18 cellular contexts compared by ENCODE assay signal in genomic region chr15:35522061-35522460, GRCh38. TPM values are rescaled to one million over a fixed set of nuclear protein-coding genes. Genes with fewer than 3 reads are reported as not detected.
A peak's percentile ranks its signal among the peaks of the same experiment; 100 is the strongest.
DNase-seq lines count a peak whose midpoint lies in the region; ATAC-seq, FAIRE-seq and TF ChIP-seq lines count a peak whose summit lies in the region.
"Had no signal": no experiment of that assay in that cellular context is flagged by ENCODE, and none has a peak within 500 bp of the region (broad histone marks: within the 10 kb centered on the region; RNA-seq: fewer than 3 reads in every experiment).

No MANE protein-coding gene starts in this region.

- no peak for TF ChIP-seq POLR2A in H54 (IDR thresholded peaks at IDR 0.05; ENCODE audit: low read depth, low read length)

- TF ChIP-seq RAD21 in neural cell (conservative IDR thresholded peaks at IDR 0.05): peak; percentile 12

- no peak overlapping the region for H3K27ac ChIP-seq in neural cell (ENCODE audit: low read length)
- H3K27ac ChIP-seq: heart left ventricle, prostate gland, suprapubic skin had no signal

- TF ChIP-seq CTCF in neural cell (IDR thresholded peaks at IDR 0.05; ENCODE audit: poor library complexity, severe bottlenecking): no peak

- no peaks in the 10 kb centered on the region for H3K27me3 ChIP-seq in neural cell (ENCODE audit: insufficient read depth, low read depth, low read length)
- H3K27me3 ChIP-seq: heart left ventricle, suprapubic skin had no signal

- no peak overlapping the region for H3K4me3 ChIP-seq in neural cell (ENCODE audit: low read length)
- H3K4me3 ChIP-seq: GM12878, heart left ventricle, prostate gland, suprapubic skin had no signal

- ATAC-seq in SK-N-SH treated with all-trans-retinoic acid at 6 μM for 48 hours (peak; percentile 64), GM21515 (IDR thresholded peaks at IDR 0.05; ENCODE audit: unreplicated experiment) (no peak)
- ATAC-seq: GM12878 had no signal

- no peaks in the 10 kb centered on the region for H4K20me1 ChIP-seq in neural cell (ENCODE audit: insufficient read depth)

- H3K36me3 ChIP-seq in neural cell (ENCODE audit: insufficient read depth, low read length): no peaks in the 10 kb centered on the region
- H3K36me3 ChIP-seq: heart left ventricle, prostate gland, suprapubic skin had no signal

- no peak overlapping the region for H2AFZ ChIP-seq in neural cell (ENCODE audit: low read depth, low read length)

- no peaks in the 10 kb centered on the region for H3K9me2 ChIP-seq in neural cell (ENCODE audit: insufficient read depth, low read length)

- no peaks in the 10 kb centered on the region for H3F3A ChIP-seq in neural cell (ENCODE audit: insufficient read depth, low read length, poor library complexity, severe bottlenecking)

- H3K9me3 ChIP-seq in neural cell (ENCODE audit: low read length): no peaks in the 10 kb centered on the region
- H3K9me3 ChIP-seq: heart left ventricle, prostate gland, suprapubic skin had no signal

- no peak overlapping the region for H3K4me2 ChIP-seq in neural cell (ENCODE audit: low read length)

- peaks cover 6% of the 10 kb centered on the region for H3K79me2 ChIP-seq in neural cell (replicated peaks; ENCODE audit: insufficient read depth, low read length)

- peak; percentile 57 for FAIRE-seq in H54 (lab: Jason Lieb, UNC)
- FAIRE-seq: RCC 7860 had no signal

- H3K9ac ChIP-seq in neural cell (ENCODE audit: low read length): no peak overlapping the region

- TF ChIP-seq EP300 in neural cell (conservative IDR thresholded peaks at IDR 0.05; ENCODE audit: poor library complexity, severe bottlenecking): no peak

- DNase-seq in H54 (ENCODE audit: insufficient read length, low spot score): no peak
- peak; percentile 7 for DNase-seq in fibroblast of gingiva (ENCODE audit: low read depth)
- DNase-seq in HPDE6-E6E7 (ENCODE audit: extremely low spot score): no peak
- DNase-seq in NOMO-1 treated with dmso at 0.1 percent for 144 hours (lab: John Stamatoyannopoulos, UW; ENCODE audit: unreplicated experiment): no peak
- DNase-seq in amygdala (lab: John Stamatoyannopoulos, UW): no peak
- DNase-seq: activated CD4-positive, alpha-beta T cell treated with anti-CD3 and anti-CD28 coated beads for 48 hours; cerebellar nuclear complex; heart left ventricle; NCI-H1930; NCI-H524; stimulated activated CD4-positive, alpha-beta T cell treated with anti-CD3 and anti-CD28 coated beads, Interleukin-15, amount 100 ng/mL, for 24 hours had no signal

TF ChIP-seq in SK-N-SH treated with all-trans-retinoic acid at 6 μM for 48 hours, 23 proteins besides CTCF, POLR2A, EP300 and RAD21 (continues in another document):
- TF ChIP-seq ZNF8 (CRISPR knock-in tag; IDR thresholded peaks at IDR 0.05): no peak
- no peak for TF ChIP-seq ZNF70 (CRISPR knock-in tag; IDR thresholded peaks at IDR 0.05)
- no peak for TF ChIP-seq OSR1 (CRISPR knock-in tag; IDR thresholded peaks at IDR 0.05)
- no peak for TF ChIP-seq ZNF565 (CRISPR knock-in tag; conservative IDR thresholded peaks at IDR 0.05; ENCODE audit: low read depth)
- TF ChIP-seq ZFP3 (CRISPR knock-in tag; IDR thresholded peaks at IDR 0.05): no peak
- TF ChIP-seq TOX (CRISPR knock-in tag; IDR thresholded peaks at IDR 0.05; ENCODE audit: borderline replicate concordance): no peak
- no peak for TF ChIP-seq BACH2 (CRISPR knock-in tag; IDR thresholded peaks at IDR 0.05; ENCODE audit: borderline replicate concordance)
- no peak for TF ChIP-seq TSHZ2 (CRISPR knock-in tag; IDR thresholded peaks at IDR 0.05)
- TF ChIP-seq ZC3H10 (CRISPR knock-in tag; IDR thresholded peaks at IDR 0.05): no peak
- TF ChIP-seq CREB5 (CRISPR knock-in tag; IDR thresholded peaks at IDR 0.05; ENCODE audit: low read depth): no peak
- TF ChIP-seq TCF4 (CRISPR knock-in tag; IDR thresholded peaks at IDR 0.05; ENCODE audit: borderline replicate concordance): no peak

TF ChIP-seq in neural cell, 6 proteins besides CTCF, POLR2A, EP300 and RAD21:
- TF ChIP-seq MXI1 (conservative IDR thresholded peaks at IDR 0.05; ENCODE audit: poor library complexity, severe bottlenecking) (no peak), EZH2 (IDR thresholded peaks at IDR 0.05; ENCODE audit: borderline replicate concordance, insufficient read depth, low read length, poor library complexity, severe bottlenecking) (no peak), POLR2AphosphoS5 (IDR thresholded peaks at IDR 0.05) (no peak), TAF1 (IDR thresholded peaks at IDR 0.05; ENCODE audit: low read depth) (no peak), SMC3 (conservative IDR thresholded peaks at IDR 0.05; ENCODE audit: poor library complexity) (no peak), REST (IDR thresholded peaks at IDR 0.05; ENCODE audit: borderline replicate concordance) (no peak)

RNA-seq across cellular contexts. Expression of gene DPH6, which starts 23.9 kb away (rescaled TPM):
- 3.0 and 6.9 TPM in 2 replicates for polyA plus RNA-seq in neural cell
- polyA minus RNA-seq in neural cell: 17.9 and 26.8 TPM in 2 replicates
